Comparison of ENCODE assay signal across 20 cellular contexts in the genomic region with DNA sequence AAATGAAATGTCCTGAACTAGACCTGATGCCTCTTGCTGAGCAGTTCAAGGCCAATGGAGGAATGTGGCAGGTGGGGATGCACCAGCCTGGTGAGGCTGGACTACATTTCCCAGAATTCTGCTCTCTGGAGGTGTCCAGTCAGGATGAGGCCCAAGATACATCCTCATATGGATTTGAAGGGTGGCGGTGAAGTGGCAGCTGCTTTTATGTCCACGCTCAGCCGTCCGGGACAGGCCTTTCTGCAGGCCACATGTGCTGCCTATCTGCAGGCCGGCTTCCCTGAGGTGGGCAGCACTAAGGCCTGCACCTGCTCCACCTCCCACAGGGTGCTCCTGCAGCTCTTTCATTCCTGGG.
"Had no signal": no experiment of that assay in that cellular context is flagged by ENCODE, and none has a peak within 500 bp of the region (broad histone marks: within the 10 kb centered on the region; RNA-seq: fewer than 3 reads in every experiment).

No MANE protein-coding gene starts in this region.

- H3K4me1 Mint-ChIP-seq: activated CD4-positive, alpha-beta T cell treated with anti-CD3 and anti-CD28 coated beads, Interleukin-2, amount 10 ng/mL, durations not matched to agents 24 days and 14 days; stimulated activated memory B cell treated with anti-CD40 and anti-IgM and Interleukin-4, amounts not matched to agents 10 μg/mL and 1 μg/mL and 100 μg/mL, for 72 hours had no signal

- DNase-seq: activated CD4-positive, alpha-beta T cell treated with anti-CD3 and anti-CD28 coated beads, Interleukin-2, amount 10 ng/mL, durations not matched to agents 24 days and 14 days; activated CD8-positive, alpha-beta memory T cell treated with anti-CD3 and anti-CD28 coated beads, Interleukin-2, amount 50 U/mL, for 4 hours; effector memory CD8-positive, alpha-beta T cell; foreskin melanocyte; glutamatergic neuron; hypothalamus; midbrain; nephron progenitor cell; occipital lobe; spleen; stimulated activated CD4-positive, alpha-beta T cell treated with anti-CD3 and anti-CD28 coated beads, Interleukin-4, amount 100 ng/mL, for 4 hours; T1000; upper lobe of left lung had no signal

- H3K27me3 ChIP-seq: cardiac muscle cell, spleen, upper lobe of left lung had no signal

- H3K9me3 Mint-ChIP-seq: effector memory CD8-positive, alpha-beta T cell had no signal

- H3K36me3 Mint-ChIP-seq: stimulated activated memory B cell treated with anti-CD40 and anti-IgM and Interleukin-4, amounts not matched to agents 10 μg/mL and 1 μg/mL and 100 μg/mL, for 72 hours had no signal

- H3K36me3 ChIP-seq: cardiac muscle cell, spleen, thoracic aorta, upper lobe of left lung had no signal

- H3K27ac ChIP-seq: cardiac muscle cell, epithelial cell of prostate, spleen, thoracic aorta, upper lobe of left lung had no signal

- H3K9me3 ChIP-seq: thoracic aorta, upper lobe of left lung had no signal

- H3K4me3 Mint-ChIP-seq: activated CD4-positive, alpha-beta T cell treated with anti-CD3 and anti-CD28 coated beads, Interleukin-2, amount 10 ng/mL, durations not matched to agents 24 days and 14 days; activated naive CD8-positive, alpha-beta T cell; effector memory CD8-positive, alpha-beta T cell; nephron progenitor cell; stimulated activated memory B cell treated with anti-CD40 and anti-IgM and Interleukin-4, amounts not matched to agents 10 μg/mL and 1 μg/mL and 100 μg/mL, for 72 hours had no signal

- H3K27me3 Mint-ChIP-seq: activated naive CD8-positive, alpha-beta T cell; stimulated activated memory B cell treated with anti-CD40 and anti-IgM and Interleukin-4, amounts not matched to agents 10 μg/mL and 1 μg/mL and 100 μg/mL, for 72 hours had no signal

- H3K4me3 ChIP-seq: cardiac muscle cell, lung, spleen, thoracic aorta, upper lobe of left lung had no signal

- ATAC-seq: effector memory CD8-positive, alpha-beta T cell; left lobe of liver; stimulated activated memory B cell treated with anti-CD40 and anti-IgM and Interleukin-4, amounts not matched to agents 10 μg/mL and 1 μg/mL and 100 μg/mL, for 72 hours had no signal

- H3K27ac Mint-ChIP-seq: activated CD4-positive, alpha-beta T cell treated with anti-CD3 and anti-CD28 coated beads, Interleukin-2, amount 10 ng/mL, durations not matched to agents 24 days and 14 days; activated naive CD8-positive, alpha-beta T cell; nephron progenitor cell; stimulated activated memory B cell treated with anti-CD40 and anti-IgM and Interleukin-4, amounts not matched to agents 10 μg/mL and 1 μg/mL and 100 μg/mL, for 72 hours had no signal
